Comparison of ENCODE assay signal across 17 cellular contexts in the genomic region with DNA sequence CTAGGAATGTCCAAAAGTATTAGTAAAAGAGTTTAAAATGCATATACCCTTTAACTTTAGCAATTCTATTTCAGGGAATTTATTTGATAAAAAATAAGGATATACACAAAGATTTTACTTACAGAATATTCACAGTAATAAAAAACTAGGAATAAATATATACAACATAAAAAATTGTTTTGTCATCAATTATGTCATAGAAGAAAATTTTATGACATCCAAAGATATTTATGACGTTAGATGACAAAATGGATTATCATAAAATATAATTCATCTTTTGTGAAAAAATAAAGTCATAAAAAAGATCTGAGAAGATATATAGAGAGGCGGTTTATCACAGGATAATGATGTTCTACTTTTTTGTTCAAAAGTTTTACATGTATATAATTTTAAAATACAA. TPM values are rescaled to one million over a fixed set of nuclear protein-coding genes. Genes with fewer than 3 reads are reported as not detected.
DNase-seq lines count a peak whose midpoint lies in the region; ATAC-seq, FAIRE-seq and TF ChIP-seq lines count a peak whose summit lies in the region.
"Had no signal": no experiment of that assay in that cellular context is flagged by ENCODE, and none has a peak within 500 bp of the region (broad histone marks: within the 10 kb centered on the region; RNA-seq: fewer than 3 reads in every experiment).

No MANE protein-coding gene starts in this region.

- in situ Hi-C loops in K562 (cut with MboI) = no loop called here

- H3K36me3 ChIP-seq in HEK293 (ENCODE audit: control insufficient read depth in 2 of 2, insufficient read depth in 1 of 2, low read length in 2 of 2) (no peaks in the 10 kb centered on the region), K562 (ENCODE audit: control insufficient read depth, insufficient read depth, low read length) (no peaks in the 10 kb centered on the region), kidney (ENCODE audit: control insufficient read depth in 1 of 2, insufficient read depth in 2 of 2, low read length in 2 of 2) (no peaks in the 10 kb centered on the region)
- H3K36me3 ChIP-seq: BLaER1, HAP-1 had no signal

- no peaks in the 10 kb centered on the region for H4K20me1 ChIP-seq in K562 (replicated peaks; ENCODE audit: control insufficient read depth, insufficient read depth, low read length)
- H4K20me1 ChIP-seq: BLaER1 had no signal

- H3K9me1 ChIP-seq in K562 (ENCODE audit: control insufficient read depth, insufficient read depth, low read length) = no peaks in the 10 kb centered on the region

- POLR2A ChIA-PET in HEK293 (lab: Yijun Ruan, JAX) (no interaction called here), K562 (lab: Yijun Ruan, JAX) (no interaction called here)

- no peak for TF ChIP-seq RAD21 in K562 (CRISPR knock-in tag; conservative IDR thresholded peaks at IDR 0.05 in 1 of 2, IDR thresholded peaks at IDR 0.05 in 1 of 2)

- BruUV-seq in K562 (replicated peaks; lab: Mats Ljungman, UMichigan) = no TSS peak

- no peak for TF ChIP-seq EP300 in K562 (IDR thresholded peaks at IDR 0.05; ENCODE audit: low read length)

- H3K4me2 ChIP-seq in K562 (ENCODE audit: insufficient read depth, low read length) = no peak overlapping the region
- H3K4me2 ChIP-seq: A549, BLaER1, KMS-11 had no signal

- no peak for TF ChIP-seq CTCF in HEK293 (tag by site-specific recombination; IDR thresholded peaks at IDR 0.05)
- no peak for TF ChIP-seq CTCF in K562 (IDR thresholded peaks at IDR 0.05 in 2 of 3, conservative IDR thresholded peaks at IDR 0.05 in 1 of 3; ENCODE audit: insufficient read depth in 2 of 3, low read depth in 1 of 3, low read length in 3 of 3)
- TF ChIP-seq CTCF in kidney (IDR thresholded peaks at IDR 0.05; ENCODE audit: borderline replicate concordance, extremely low read depth, insufficient read depth) = no peak

- H3K9ac ChIP-seq in K562 (ENCODE audit: insufficient read depth in 1 of 2, low read depth in 2 of 2, low read length in 2 of 2) (no peak overlapping the region), kidney (ENCODE audit: low read length in 2 of 2) (no peak overlapping the region)
- H3K9ac ChIP-seq: BLaER1, KMS-11 had no signal

- ATAC-seq in K562 (no peak), GM21529 (IDR thresholded peaks at IDR 0.05; ENCODE audit: unreplicated experiment) (no peak)
- ATAC-seq: A549 had no signal

- H3K27me3 ChIP-seq in K562 (ENCODE audit: control insufficient read depth in 2 of 2, insufficient read depth in 2 of 2, low read length in 2 of 2) = peaks cover 12 to 19% of the 10 kb centered on the region in 2 experiments

- H3K4me1 ChIP-seq in HEK293 (ENCODE audit: control insufficient read depth, insufficient read depth, low read length) (no peaks in the 10 kb centered on the region), K562 (replicated peaks in 1 of 2; ENCODE audit: control insufficient read depth in 2 of 2, insufficient read depth in 2 of 2, low read length in 2 of 2) (peaks cover 0 to 8% of the 10 kb centered on the region in 2 experiments; a peak in 2 of 5 replicates), kidney (ENCODE audit: control insufficient read depth in 1 of 2, insufficient read depth in 1 of 2, low read depth in 1 of 2, low read length in 2 of 2) (no peaks in the 10 kb centered on the region)
- H3K4me1 ChIP-seq: A549, BLaER1, HAP-1 had no signal

- CTCF ChIA-PET in HEK293 (lab: Yijun Ruan, JAX) (interaction anchor here (0.6 to 5.2 kb wide), 6 partner anchors 19 to 287 kb away, joined by 3 to 26 read pairs (median 4); no protein-coding TSS in a partner anchor), K562 (lab: Yijun Ruan, JAX; ENCODE audit: low intra/inter-chr PET ratio) (no interaction called here)

- TF ChIP-seq POLR2A in K562 (conservative IDR thresholded peaks at IDR 0.05) = no peak

- 0% methylated on average over 2 of the region's 2 CpGs for WGBS in K562 (ENCODE audit: insufficient coverage, low coverage, missing lambda C conversion rate)

- H3K27ac ChIP-seq in HEK293 (ENCODE audit: extremely low read depth, low read depth, low read length) = no peak overlapping the region
- no peak overlapping the region for H3K27ac ChIP-seq in K562 (ENCODE audit: extremely low read depth, low read depth, low read length)
- H3K27ac ChIP-seq in kidney (ENCODE audit: low read depth in 2 of 2, low read length in 2 of 2) = no peak overlapping the region
- H3K27ac ChIP-seq: A549, BLaER1, KMS-11 had no signal

- H3K4me3 ChIP-seq in HEK293 (ENCODE audit: low read depth, low read length) (no peak overlapping the region), K562 (no peak overlapping the region), kidney (ENCODE audit: low read length in 2 of 2) (no peak overlapping the region)
- H3K4me3 ChIP-seq: A549, BLaER1, HAP-1 had no signal

- FAIRE-seq in K562 (lab: Jason Lieb, UNC) (no peak), kidney (lab: Jason Lieb, UNC) (peak; percentile 87)
- FAIRE-seq: A549, H1 had no signal

- no peak overlapping the region for H2AFZ ChIP-seq in K562 (ENCODE audit: low read depth, low read length)

- no peaks in the 10 kb centered on the region for H3K79me2 ChIP-seq in K562 (ENCODE audit: control insufficient read depth, insufficient read depth, low read length)

- intact Hi-C loops in K562 (cut with micrococcal nuclease) (no loop called here), kidney (cut with DNase I) (no loop called here)

- H3K9me3 ChIP-seq in HEK293 (ENCODE audit: control insufficient read depth, insufficient read depth, low read depth, low read length) (no peaks in the 10 kb centered on the region), K562 (replicated peaks; ENCODE audit: control insufficient read depth, insufficient read depth, low read depth, low read length) (no peaks in the 10 kb centered on the region), kidney (ENCODE audit: control insufficient read depth in 1 of 2, low read length in 2 of 2) (peaks cover under 1 to 2% of the 10 kb centered on the region in 2 donors)
- H3K9me3 ChIP-seq: HAP-1 had no signal

- DNase-seq in K562 (ENCODE audit: extremely low read depth in 1 of 4, low spot score in 3 of 4) = no peak
- no peak for DNase-seq in kidney
- no peak for DNase-seq in nucleus accumbens (lab: John Stamatoyannopoulos, UW)
- no peak for DNase-seq in SK-N-DZ (ENCODE audit: low spot score)
- DNase-seq: CD4-positive, alpha-beta memory T cell; DMS153; DMS79; GF-D8 had no signal

TF ChIP-seq in HEK293, 187 proteins besides CTCF, POLR2A, EP300 and RAD21:
- TF ChIP-seq, protein P1, sequence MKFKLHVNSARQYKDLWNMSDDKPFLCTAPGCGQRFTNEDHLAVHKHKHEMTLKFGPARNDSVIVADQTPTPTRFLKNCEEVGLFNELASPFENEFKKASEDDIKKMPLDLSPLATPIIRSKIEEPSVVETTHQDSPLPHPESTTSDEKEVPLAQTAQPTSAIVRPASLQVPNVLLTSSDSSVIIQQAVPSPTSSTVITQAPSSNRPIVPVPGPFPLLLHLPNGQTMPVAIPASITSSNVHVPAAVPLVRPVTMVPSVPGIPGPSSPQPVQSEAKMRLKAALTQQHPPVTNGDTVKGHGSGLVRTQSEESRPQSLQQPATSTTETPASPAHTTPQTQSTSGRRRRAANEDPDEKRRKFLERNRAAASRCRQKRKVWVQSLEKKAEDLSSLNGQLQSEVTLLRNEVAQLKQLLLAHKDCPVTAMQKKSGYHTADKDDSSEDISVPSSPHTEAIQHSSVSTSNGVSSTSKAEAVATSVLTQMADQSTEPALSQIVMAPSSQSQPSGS (tag by site-specific recombination; IDR thresholded peaks at IDR 0.05; ENCODE audit: low read depth) = 0 out of 2 replicates have a peak, but pooled peaks have one; percentile 12
- TF ChIP-seq ZNF629 (tag by site-specific recombination; IDR thresholded peaks at IDR 0.05) = peak; percentile 51; the same call in 1 of the 2 replicates
- TF ChIP-seq MYNN (tag by site-specific recombination; IDR thresholded peaks at IDR 0.05; ENCODE audit: borderline replicate concordance) = no peak
TF ChIP-seq in HEK293: peak in this region for 2.

TF ChIP-seq in K562, 482 proteins besides CTCF, POLR2A, EP300 and RAD21 (continues in another document):
- no peak for TF ChIP-seq ZKSCAN8 (CRISPR knock-in tag; IDR thresholded peaks at IDR 0.05)
- no peak for TF ChIP-seq KLF13 (tag; IDR thresholded peaks at IDR 0.05; ENCODE audit: borderline replicate concordance, low read depth)
- TF ChIP-seq SMC3 (conservative IDR thresholded peaks at IDR 0.05; ENCODE audit: insufficient read depth, low read depth, low read length) = no peak
- TF ChIP-seq ZNF316 (IDR thresholded peaks at IDR 0.05) = peak; percentile 75
- no peak for TF ChIP-seq SIN3B (IDR thresholded peaks at IDR 0.05; ENCODE audit: low read depth)

RNA-seq across cellular contexts. Expression of a gene that starts 32.0 kb away (rescaled TPM):
- total RNA-seq in K562 (2011; cell fraction: chromatin; rRNA removed; ENCODE audit: low replicate concordance) = not detected in 2 replicates
- not detected in 2 replicates for total RNA-seq in K562 (2011; cell fraction: nucleolus; rRNA removed)
- not detected in 2 replicates for total RNA-seq in K562 (2011; cell fraction: nucleoplasm; rRNA removed)
- total RNA-seq in K562 (2014; rRNA removed) (not detected in 2 replicates), K562 (2014; rRNA removed; fragmentation: Illumina TruSeq; extraction: Trizol) (not detected in 2 replicates), K562 (2015; rRNA removed; fragmentation: Illumina TruSeq; extraction: Trizol) (not detected in 2 replicates), K562 (2021) (not detected in 2 replicates), kidney (6.3 TPM)
- polyA plus RNA-seq in K562 (2011; rRNA removed) (not detected in 2 replicates), K562 (2014; fragmentation: Illumina TruSeq; extraction: Trizol) (not detected in 2 replicates), K562 (2014; fragmentation: Nextera tagmentation; extraction: Ambion mirVana) (not detected), K562 (2014; rRNA removed) (not detected in 2 replicates), kidney (ENCODE audit: insufficient read depth, low read depth, low replicate concordance) (28.8 TPM)
- not detected in 2 replicates for polyA plus RNA-seq in K562 (2011; cell fraction: cytosol; rRNA removed)
- polyA plus RNA-seq in K562 (2011; cell fraction: nucleus; rRNA removed) = not detected in 2 replicates
- not detected in 2 replicates for polyA plus RNA-seq in K562 (2012)
- polyA minus RNA-seq in K562 (2011; rRNA and poly(A)+ RNA removed) = not detected in 2 replicates
- not detected in 2 replicates for polyA minus RNA-seq in K562 (2011; cell fraction: cytosol; rRNA and poly(A)+ RNA removed)
- not detected in 2 replicates for polyA minus RNA-seq in K562 (2011; cell fraction: nucleus; rRNA and poly(A)+ RNA removed)
- polyA plus RNA-seq in SK-N-DZ (2014; cell fraction: cytosol; rRNA removed) = not detected in 2 replicates
- polyA plus RNA-seq in SK-N-DZ (2014; cell fraction: nucleus; rRNA removed) = not detected in 2 replicates
- total RNA-seq: CD4-positive, alpha-beta memory T cell; Daoy had no signal
- polyA plus RNA-seq: CD14-positive monocyte; CD4-positive, alpha-beta memory T cell had no signal
